Comparison of ENCODE assay signal across 8 cellular contexts in genomic region chr1:2133879-2134215, GRCh38.
DNase-seq lines count a peak whose midpoint lies in the region; ATAC-seq and TF ChIP-seq lines count a peak whose summit lies in the region.

No MANE protein-coding gene starts in this region.

- no peaks in the 10 kb centered on the region for H3K27me3 ChIP-seq in layer of hippocampus (ENCODE audit: control insufficient read depth, insufficient read depth, low read length)
- H3K27me3 ChIP-seq in stomach: no peaks in the 10 kb centered on the region

- peak overlapping the region; percentile 40 to 47 (median 46) for H3K4me3 ChIP-seq in stomach

- TF ChIP-seq POLR2A in stomach (IDR thresholded peaks at IDR 0.05): no peak

- no peak for TF ChIP-seq EP300 in stomach (IDR thresholded peaks at IDR 0.05)

- H3K36me3 Mint-ChIP-seq in MCF 10A (ENCODE audit: insufficient read depth, unreplicated experiment): no peaks in the 10 kb centered on the region

- TF ChIP-seq CTCF in MCF 10A (IDR thresholded peaks at IDR 0.05; ENCODE audit: unreplicated experiment): no peak
- no peak for TF ChIP-seq CTCF in stomach (IDR thresholded peaks at IDR 0.05)

- no peaks in the 10 kb centered on the region for H3K9me3 Mint-ChIP-seq in MCF 10A (ENCODE audit: unreplicated experiment)

- H3K4me1 ChIP-seq in stomach: peaks cover 22 to 43% (median 30%) of the 10 kb centered on the region in 4 donors

- no peaks in the 10 kb centered on the region for H3K9me3 ChIP-seq in stomach

- intact Hi-C loops in MCF 10A (cut with micrococcal nuclease): no loop called here
- intact Hi-C loops in stomach (cut with DNase I; ENCODE audit: low total_unique reads): no loop called here

- DNase-seq in MCF 10A (ENCODE audit: unreplicated experiment) (no peak), stomach (no peak), NCI-H1417 treated with DMSO at 0.1 percent for 48 hours (lab: John Stamatoyannopoulos, UW) (no peak), NCI-H2171 (lab: John Stamatoyannopoulos, UW) (no peak)
- DNase-seq in stimulated activated CD4-positive, alpha-beta T cell treated with anti-CD3 and anti-CD28 coated beads, Interleukin-4, amount 100 ng/mL, for 1 hour: no peak

- no TSS peak for BruUV-seq in MCF 10A (replicated peaks; lab: Mats Ljungman, UMichigan)

- 79 to 89% (median 83%) methylated on average over 8 to 17 of the region's 17 CpGs for WGBS in stomach, 5 donors

- H3K36me3 ChIP-seq in stomach: no peaks in the 10 kb centered on the region

- ATAC-seq in HG03342 (IDR thresholded peaks at IDR 0.05; ENCODE audit: unreplicated experiment) (peak; percentile 3), GM21723 (IDR thresholded peaks at IDR 0.05; ENCODE audit: unreplicated experiment) (no peak)

- POLR2A ChIA-PET in MCF 10A (lab: Yijun Ruan, JAX): interaction anchor here (0.6 to 1.6 kb wide), 3 partner anchors 54 to 258 kb away, joined by 3 to 6 read pairs (median 4); partner anchors contain the start of genes MORN1 and RER1

- H3K27me3 Mint-ChIP-seq in MCF 10A (ENCODE audit: insufficient read depth, unreplicated experiment): no peaks in the 10 kb centered on the region

- H3K4me3 Mint-ChIP-seq in MCF 10A (ENCODE audit: unreplicated experiment): peak overlapping the region; percentile 81

- H3K27ac ChIP-seq in layer of hippocampus (ENCODE audit: low read depth, low read length) (peak overlapping the region; percentile 90), stomach (peak overlapping the region; percentile 78 to 97 (median 89))

- CTCF ChIA-PET in MCF 10A (lab: Yijun Ruan, JAX): no interaction called here

- peak overlapping the region; percentile 93 for H3K27ac Mint-ChIP-seq in MCF 10A (ENCODE audit: low read depth, unreplicated experiment)

- H3K4me1 Mint-ChIP-seq in MCF 10A (ENCODE audit: insufficient read depth, unreplicated experiment): peaks cover 15% of the 10 kb centered on the region
